In genomic region chr1:116587496-116588308, GRCh38 we compare ENCODE assay signal across 17 cellular contexts. TPM values are rescaled to one million over a fixed set of nuclear protein-coding genes. Genes with fewer than 3 reads are reported as not detected.
DNase-seq lines count a peak whose midpoint lies in the region; ATAC-seq, FAIRE-seq and TF ChIP-seq lines count a peak whose summit lies in the region.
"Had no signal": no experiment of that assay in that cellular context is flagged by ENCODE, and none has a peak within 500 bp of the region (broad histone marks: within the 10 kb centered on the region; RNA-seq: fewer than 3 reads in every experiment).

No MANE protein-coding gene starts in this region.

- H2AFZ ChIP-seq in endothelial cell of umbilical vein (ENCODE audit: low read depth, low read length) = peak overlapping the region; percentile 58
- H2AFZ ChIP-seq: PC-9 had no signal

- no peaks in the 10 kb centered on the region for H3K27me3 ChIP-seq in right cardiac atrium (ENCODE audit: control insufficient read depth, insufficient read depth)
- no peaks in the 10 kb centered on the region for H3K27me3 ChIP-seq in right atrium auricular region
- H3K27me3 ChIP-seq in endothelial cell of umbilical vein (ENCODE audit: control insufficient read depth in 2 of 2, insufficient read depth in 2 of 2, low read length in 2 of 2) = no peaks in the 10 kb centered on the region
- H3K27me3 ChIP-seq in spleen (replicated peaks in 1 of 7) = no peaks in the 10 kb centered on the region

- intact Hi-C loops in right cardiac atrium (cut with DNase I) (no loop called here), endothelial cell of umbilical vein (cut with micrococcal nuclease) (no loop called here), spleen (cut with DNase I; ENCODE audit: low total_unique reads) (no loop called here)

- peak overlapping the region; percentile 13 for H3K4me2 ChIP-seq in endothelial cell of umbilical vein (ENCODE audit: insufficient read depth, low read length)

- peak; percentile 79 for FAIRE-seq in endothelial cell of umbilical vein (lab: Jason Lieb, UNC)
- FAIRE-seq: H54 had no signal

- H3K9ac ChIP-seq in endothelial cell of umbilical vein (replicated peaks; ENCODE audit: extremely low read depth, insufficient read depth, low read length) = no peak overlapping the region

- peaks cover 37% of the 10 kb centered on the region for H3K36me3 Mint-ChIP-seq in stimulated activated memory B cell treated with anti-CD40 and anti-IgM and Interleukin-4, amounts not matched to agents 10 μg/mL and 1 μg/mL and 100 μg/mL, for 72 hours
- H3K36me3 Mint-ChIP-seq: CD8-positive, alpha-beta T cell had no signal

- peaks cover 50% of the 10 kb centered on the region for H3K4me1 Mint-ChIP-seq in stimulated activated memory B cell treated with anti-CD40 and anti-IgM and Interleukin-4, amounts not matched to agents 10 μg/mL and 1 μg/mL and 100 μg/mL, for 72 hours

- no TSS peak for BruUV-seq in endothelial cell of umbilical vein (replicated peaks; lab: Mats Ljungman, UMichigan)

- H3K79me2 ChIP-seq in endothelial cell of umbilical vein (ENCODE audit: control insufficient read depth, insufficient read depth, low read length) = no peaks in the 10 kb centered on the region

- H3K9me3 ChIP-seq in right cardiac atrium (ENCODE audit: control insufficient read depth, low read length) (no peaks in the 10 kb centered on the region), right atrium auricular region (no peaks in the 10 kb centered on the region), endothelial cell of umbilical vein (replicated peaks; ENCODE audit: control insufficient read depth, insufficient read depth, low read length) (no peaks in the 10 kb centered on the region), spleen (no peaks in the 10 kb centered on the region)

- no peak for TF ChIP-seq CTCF in right atrium auricular region (IDR thresholded peaks at IDR 0.05)
- no peak for TF ChIP-seq CTCF in RWPE1 (conservative IDR thresholded peaks at IDR 0.05; ENCODE audit: low read depth)
- TF ChIP-seq CTCF in endothelial cell of umbilical vein (IDR thresholded peaks at IDR 0.05; ENCODE audit: extremely low read depth in 1 of 2, insufficient read depth in 1 of 2, low read depth in 1 of 2, low read length in 2 of 2) = no peak
- no peak for TF ChIP-seq CTCF in spleen (IDR thresholded peaks at IDR 0.05 in 8 of 11, conservative IDR thresholded peaks at IDR 0.05 in 3 of 11)

- DNase-seq in right cardiac atrium = no peak
- no peak for DNase-seq in right atrium auricular region (ENCODE audit: low spot score)
- no peak for DNase-seq in RWPE1 (ENCODE audit: low spot score)
- DNase-seq in endothelial cell of umbilical vein (ENCODE audit: low read depth, low spot score) = no peak
- no peak for DNase-seq in T-helper 9 cell
- DNase-seq in spleen = no peak
- DNase-seq: CD8-positive, alpha-beta T cell; HFFc6; KBM-7; MV-4-11; NCI-H1436; NCI-H2029 treated with DMSO at 0.1 percent for 48 hours; NCI-H510A; NCI-H82 had no signal

- H3K36me3 ChIP-seq in right atrium auricular region = no peaks in the 10 kb centered on the region
- no peaks in the 10 kb centered on the region for H3K36me3 ChIP-seq in endothelial cell of umbilical vein (ENCODE audit: control insufficient read depth in 2 of 2, extremely low read depth in 1 of 2, insufficient read depth in 2 of 2, low read length in 2 of 2)
- H3K36me3 ChIP-seq in spleen = no peaks in the 10 kb centered on the region

- 71% methylated on average over 6 of the region's 6 CpGs for WGBS in right cardiac atrium
- WGBS in spleen, 5 donors = 59 to 69% (median 64%) methylated on average over 6 of the region's 6 CpGs

- H3K4me3 Mint-ChIP-seq in stimulated activated memory B cell treated with anti-CD40 and anti-IgM and Interleukin-4, amounts not matched to agents 10 μg/mL and 1 μg/mL and 100 μg/mL, for 72 hours = no peak overlapping the region
- H3K4me3 Mint-ChIP-seq: CD8-positive, alpha-beta T cell; HFFc6 had no signal

- H3K4me1 ChIP-seq in right cardiac atrium (ENCODE audit: control insufficient read depth, insufficient read depth, low read length) = no peaks in the 10 kb centered on the region
- H3K4me1 ChIP-seq in right atrium auricular region = no peaks in the 10 kb centered on the region
- H3K4me1 ChIP-seq in endothelial cell of umbilical vein (ENCODE audit: control insufficient read depth, extremely low read depth, insufficient read depth, low read length) = peaks cover 6% of the 10 kb centered on the region
- no peaks in the 10 kb centered on the region for H3K4me1 ChIP-seq in spleen

- TF ChIP-seq POLR2A in endothelial cell of umbilical vein (IDR thresholded peaks at IDR 0.05; ENCODE audit: low read depth, low read length) (no peak), spleen (IDR thresholded peaks at IDR 0.05) (no peak)

- CTCF ChIA-PET in RWPE1 (lab: Yijun Ruan, JAX) (no interaction called here), endothelial cell of umbilical vein (lab: Charles Lee) (interaction anchor here (0.8 to 2.0 kb wide), 3 partner anchors 9 to 78 kb away, joined by 3 to 9 read pairs (median 7); no protein-coding TSS in a partner anchor)

- H3K9me3 Mint-ChIP-seq in stimulated activated memory B cell treated with anti-CD40 and anti-IgM and Interleukin-4, amounts not matched to agents 10 μg/mL and 1 μg/mL and 100 μg/mL, for 72 hours = no peaks in the 10 kb centered on the region
- H3K9me3 Mint-ChIP-seq: CD8-positive, alpha-beta T cell; HFFc6 had no signal

- no peaks in the 10 kb centered on the region for H3K27me3 Mint-ChIP-seq in stimulated activated memory B cell treated with anti-CD40 and anti-IgM and Interleukin-4, amounts not matched to agents 10 μg/mL and 1 μg/mL and 100 μg/mL, for 72 hours

- POLR2A ChIA-PET in RWPE1 (lab: Yijun Ruan, JAX; ENCODE audit: low non-redundant PET) (interaction anchor here (0.6 kb wide), 1 partner anchor 55 kb away, joined by 3 read pairs; no protein-coding TSS in a partner anchor), endothelial cell of umbilical vein (lab: Charles Lee) (no interaction called here)

- peak overlapping the region; percentile 90 for H3K27ac Mint-ChIP-seq in stimulated activated memory B cell treated with anti-CD40 and anti-IgM and Interleukin-4, amounts not matched to agents 10 μg/mL and 1 μg/mL and 100 μg/mL, for 72 hours
- H3K27ac Mint-ChIP-seq: CD8-positive, alpha-beta T cell; HFFc6 had no signal

- dilution Hi-C loops in endothelial cell of umbilical vein (cut with MboI; ENCODE audit: extremely low pct_ligation_motif_present, low sequenced_read_pairs) = no loop called here

- ATAC-seq in right cardiac atrium = peak; percentile 15 to 31
- no peak for ATAC-seq in stimulated activated memory B cell treated with anti-CD40 and anti-IgM and Interleukin-4, amounts not matched to agents 10 μg/mL and 1 μg/mL and 100 μg/mL, for 72 hours
- ATAC-seq: CD8-positive, alpha-beta T cell had no signal

- H3K27ac ChIP-seq in right cardiac atrium (ENCODE audit: low read length) = no peak overlapping the region
- H3K27ac ChIP-seq in right atrium auricular region = no peak overlapping the region
- peak overlapping the region; percentile 78 for H3K27ac ChIP-seq in RWPE1
- H3K27ac ChIP-seq in endothelial cell of umbilical vein (ENCODE audit: insufficient read depth, low read depth, low read length) = no peak overlapping the region
- H3K27ac ChIP-seq in spleen = no peak overlapping the region

- H4K20me1 ChIP-seq in endothelial cell of umbilical vein (replicated peaks; ENCODE audit: control insufficient read depth, extremely low read depth, insufficient read depth, low read length) = no peaks in the 10 kb centered on the region

- H3K9me1 ChIP-seq in endothelial cell of umbilical vein (replicated peaks; ENCODE audit: control insufficient read depth, extremely low read depth, insufficient read depth, low read length) = no peaks in the 10 kb centered on the region

- no peak overlapping the region for H3K4me3 ChIP-seq in right cardiac atrium (ENCODE audit: low read length)
- no peak overlapping the region for H3K4me3 ChIP-seq in right atrium auricular region
- no peak overlapping the region for H3K4me3 ChIP-seq in endothelial cell of umbilical vein (replicated peaks in 1 of 3; ENCODE audit: insufficient read depth in 1 of 3, low read depth in 1 of 3, low read length in 3 of 3)
- H3K4me3 ChIP-seq in spleen = no peak overlapping the region
- H3K4me3 ChIP-seq: PC-9 had no signal

TF ChIP-seq in endothelial cell of umbilical vein, 7 proteins besides CTCF, POLR2A, EP300 and RAD21:
- no peak for TF ChIP-seq POLR2AphosphoS5 (IDR thresholded peaks at IDR 0.05; ENCODE audit: insufficient read depth, low read depth, low read length)
- no peak for TF ChIP-seq MYC (IDR thresholded peaks at IDR 0.05; ENCODE audit: low read depth, low read length)
- no peak for TF ChIP-seq JUN (IDR thresholded peaks at IDR 0.05; ENCODE audit: borderline replicate concordance, insufficient read depth, insufficient read length, low read depth)
- no peak for TF ChIP-seq EZH2 (IDR thresholded peaks at IDR 0.05; ENCODE audit: borderline replicate concordance, low read depth, low read length, severe bottlenecking)
- no peak for TF ChIP-seq FOS (IDR thresholded peaks at IDR 0.05; ENCODE audit: borderline replicate concordance, insufficient read depth, low read length)
- no peak for TF ChIP-seq MAX (IDR thresholded peaks at IDR 0.05; ENCODE audit: insufficient read depth, insufficient read length)
TF ChIP-seq in endothelial cell of umbilical vein: peak in this region for 0.

RNA-seq across cellular contexts. Expression of gene CD58, which starts 16.9 kb away (rescaled TPM):
- total RNA-seq in right cardiac atrium (10 to 100 TPM; 17.8 to 28.7 (median 21.4) TPM), right atrium auricular region (10 to 100 TPM; 26.4 to 27.4 TPM), endothelial cell of umbilical vein (9.8 and 12.3 TPM in 2 replicates), spleen (10 to 100 TPM; 25.5 to 52.1 (median 36.2) TPM)
- polyA plus RNA-seq in right cardiac atrium (39.0 TPM), endothelial cell of umbilical vein (12.3 and 12.7 TPM in 2 replicates), spleen (10 to 100 TPM in 2 of 3 donors, 1 to 10 TPM in 1; 9.7 to 17.2 (median 17.0) TPM)
- polyA plus RNA-seq in endothelial cell of umbilical vein (2011; cell fraction: cytosol; rRNA removed) = 13.9 and 14.5 TPM in 2 replicates
- 13.9 and 14.2 TPM in 2 replicates for polyA plus RNA-seq in endothelial cell of umbilical vein (2011; cell fraction: nucleus; rRNA removed)
- 13.0 and 13.6 TPM in 2 replicates for polyA plus RNA-seq in endothelial cell of umbilical vein (2012)
- 12.5 and 12.6 TPM in 2 replicates for polyA minus RNA-seq in endothelial cell of umbilical vein
- 16.5 TPM for polyA minus RNA-seq in endothelial cell of umbilical vein (2011; cell fraction: cytosol; rRNA and poly(A)+ RNA removed)
- 10.0 and 16.6 TPM in 2 replicates for polyA minus RNA-seq in endothelial cell of umbilical vein (2011; cell fraction: nucleus; rRNA and poly(A)+ RNA removed)
